13 cellular contexts compared by ENCODE assay signal in the genomic region with DNA sequence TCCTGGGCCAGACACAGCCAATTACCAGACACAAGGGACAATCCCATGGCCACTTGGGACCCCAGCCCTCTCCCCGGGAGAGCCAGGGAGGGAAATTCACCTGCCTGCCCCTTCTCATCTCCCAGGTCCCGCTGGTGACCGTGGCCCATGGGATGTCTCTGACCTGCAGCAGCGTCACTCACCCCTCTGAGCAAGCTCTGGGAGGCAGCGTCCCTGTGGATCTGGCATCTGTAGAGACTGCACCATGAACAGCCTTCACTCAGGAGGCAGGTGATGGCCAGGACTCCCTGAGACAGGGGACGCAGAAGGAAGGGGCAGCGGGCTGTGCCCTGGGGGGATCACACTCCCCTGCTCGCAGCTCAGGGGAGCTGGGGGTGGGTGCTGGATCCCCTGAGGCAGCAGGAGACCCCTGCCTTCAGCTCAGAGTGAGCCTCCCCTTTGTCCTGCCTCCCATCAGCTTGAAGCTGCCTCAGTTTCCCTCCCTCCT.
DNase-seq lines count a peak whose midpoint lies in the region; ATAC-seq and TF ChIP-seq lines count a peak whose summit lies in the region.
"Had no signal": no experiment of that assay in that cellular context is flagged by ENCODE, and none has a peak within 500 bp of the region (broad histone marks: within the 10 kb centered on the region; RNA-seq: fewer than 3 reads in every experiment).

No MANE protein-coding gene starts in this region.

- no peak for TF ChIP-seq CTCF in activated CD8-positive, alpha-beta T cell treated with anti-CD3 and anti-CD28 coated beads for 36 hours (IDR thresholded peaks at IDR 0.05)
- no peak for TF ChIP-seq CTCF in upper lobe of right lung (IDR thresholded peaks at IDR 0.05)

- no peaks in the 10 kb centered on the region for H3K27me3 ChIP-seq in upper lobe of right lung
- H3K27me3 ChIP-seq: uterus had no signal

- H3K27me3 Mint-ChIP-seq in activated CD8-positive, alpha-beta T cell treated with anti-CD3 and anti-CD28 coated beads for 36 hours = no peaks in the 10 kb centered on the region

- H3K4me3 Mint-ChIP-seq in activated CD8-positive, alpha-beta T cell treated with anti-CD3 and anti-CD28 coated beads for 36 hours = no peak overlapping the region

- H3K36me3 ChIP-seq in upper lobe of right lung = no peaks in the 10 kb centered on the region
- H3K36me3 ChIP-seq: brain microvascular endothelial cell, uterus had no signal

- ATAC-seq in left cardiac atrium (no peak), Right ventricle myocardium superior (ENCODE audit: poor library complexity) (no peak), upper lobe of right lung (no peak), GM18909 (IDR thresholded peaks at IDR 0.05; ENCODE audit: poor library complexity, unreplicated experiment) (no peak)
- ATAC-seq in activated CD8-positive, alpha-beta T cell treated with anti-CD3 and anti-CD28 coated beads for 36 hours = no peak

- no peak overlapping the region for H3K27ac ChIP-seq in upper lobe of right lung
- H3K27ac ChIP-seq: brain microvascular endothelial cell, C4-2B, uterus had no signal

- POLR2A ChIA-PET in activated CD8-positive, alpha-beta T cell treated with anti-CD3 and anti-CD28 coated beads for 36 hours (lab: Charles Lee) = interaction anchor here (0.8 to 2.7 kb wide), 2 partner anchors 21 to 29 kb away, joined by 3 to 10 read pairs; no protein-coding TSS in a partner anchor

- H3K9me3 Mint-ChIP-seq in activated CD8-positive, alpha-beta T cell treated with anti-CD3 and anti-CD28 coated beads for 36 hours = peaks cover 20% of the 10 kb centered on the region

- no peak overlapping the region for H3K4me3 ChIP-seq in upper lobe of right lung
- H3K4me3 ChIP-seq: uterus had no signal

- H3K9me3 ChIP-seq in upper lobe of right lung = no peaks in the 10 kb centered on the region
- H3K9me3 ChIP-seq: uterus had no signal

- peaks cover 26% of the 10 kb centered on the region for H3K4me1 ChIP-seq in upper lobe of right lung
- H3K4me1 ChIP-seq: uterus had no signal

- intact Hi-C loops in left cardiac atrium (cut with DNase I) = no loop called here
- intact Hi-C loops in Right ventricle myocardium superior (cut with DNase I) = no loop called here
- intact Hi-C loops in activated CD8-positive, alpha-beta T cell treated with anti-CD3 and anti-CD28 coated beads for 36 hours (cut with micrococcal nuclease) = no loop called here
- intact Hi-C loops in upper lobe of right lung (cut with DNase I) = no loop called here

- peaks cover 15% of the 10 kb centered on the region for H3K36me3 Mint-ChIP-seq in activated CD8-positive, alpha-beta T cell treated with anti-CD3 and anti-CD28 coated beads for 36 hours (ENCODE audit: low read depth)

- DNase-seq in left cardiac atrium (peak; percentile 11), Right ventricle myocardium superior (no peak), left kidney (ENCODE audit: low read depth, low spot score) (peak; percentile 20), upper lobe of right lung (peak; percentile 37), NCI-H1105 (lab: John Stamatoyannopoulos, UW) (no peak), NCI-H2227 treated with DMSO at 0.1 percent for 48 hours (lab: John Stamatoyannopoulos, UW) (no peak)
- no peak for DNase-seq in activated CD8-positive, alpha-beta T cell treated with anti-CD3 and anti-CD28 coated beads for 36 hours
- DNase-seq: brain microvascular endothelial cell; NCI-H226; stimulated activated CD4-positive, alpha-beta T cell treated with anti-CD3 and anti-CD28 coated beads, Interleukin-1b, Interleukin-23, amount 100 ng/mL, for 48 hours had no signal

- H3K27ac Mint-ChIP-seq in activated CD8-positive, alpha-beta T cell treated with anti-CD3 and anti-CD28 coated beads for 36 hours = peak overlapping the region; percentile 83

- peaks cover 25% of the 10 kb centered on the region for H3K4me1 Mint-ChIP-seq in activated CD8-positive, alpha-beta T cell treated with anti-CD3 and anti-CD28 coated beads for 36 hours (ENCODE audit: low read depth)

- CTCF ChIA-PET in activated CD8-positive, alpha-beta T cell treated with anti-CD3 and anti-CD28 coated beads for 36 hours (lab: Charles Lee) = interaction anchor here (1.3 kb wide), 1 partner anchor 18 kb away, joined by 4 read pairs; no protein-coding TSS in a partner anchor

Comparison
In these comparisons a context has a peak if more than half of its experiments do, and no peak if none do; other contexts are left out.
1. DNase-seq: peak in left cardiac atrium (single experiment), left kidney (single experiment) and upper lobe of right lung (single experiment); none in Right ventricle myocardium superior (single experiment), activated CD8-positive, alpha-beta T cell treated with anti-CD3 and anti-CD28 coated beads for 36 hours (single experiment), NCI-H1105 (single experiment) and NCI-H2227 treated with DMSO at 0.1 percent for 48 hours (single experiment).